ENCODE assay signal across 29 cellular contexts in genomic region chr1:211495584-211495983, GRCh38. TPM values are rescaled to one million over a fixed set of nuclear protein-coding genes. Genes with fewer than 3 reads are reported as not detected.
"Had no signal": no experiment of that assay in that cellular context is flagged by ENCODE, and none has a peak within 500 bp of the region (broad histone marks: within the 10 kb centered on the region; RNA-seq: fewer than 3 reads in every experiment).

No MANE protein-coding gene starts in this region.

- H2AFZ ChIP-seq: parathyroid adenoma had no signal

- H3K79me2 ChIP-seq: parathyroid adenoma had no signal

- DNase-seq: activated CD4-positive, alpha-beta T cell treated with anti-CD3 and anti-CD28 coated beads for 4 hours; activated CD4-positive, alpha-beta T cell treated with anti-CD3 and anti-CD28 coated beads, Interleukin-2, amount 50 U/mL, for 48 hours; activated CD4-positive, CD25-positive, alpha-beta regulatory T cell; activated CD8-positive, alpha-beta memory T cell treated with anti-CD3 and anti-CD28 coated beads, Interleukin-2, amount 50 U/mL, for 48 hours; activated naive CD4-positive, alpha-beta T cell; activated naive CD8-positive, alpha-beta T cell treated with anti-CD3 and anti-CD28 coated beads for 36 hours; activated T-cell treated with anti-CD3 and anti-CD28 coated beads, Interleukin-2, amount 50 U/mL, for 4 hours; dorsolateral prefrontal cortex; effector memory CD8-positive, alpha-beta T cell; esophagus squamous epithelium; head of caudate nucleus; hypothalamus; mesenchymal stem cell; nephron progenitor cell; nucleus accumbens; right lobe of liver; stimulated activated CD4-positive, alpha-beta T cell treated with anti-CD3 and anti-CD28 coated beads, Interleukin-2, amount 100 ng/mL, for 48 hours; stimulated activated CD8-positive, alpha-beta memory T cell treated with anti-CD3 and anti-CD28 coated beads, Interleukin-4, amount 100 ng/mL, for 48 hours; stimulated activated naive B cell treated with anti-CD40 and anti-IgM and Interleukin-4, amounts not matched to agents 10 μg/mL and 1 μg/mL and 100 μg/mL, for 72 hours; T1000; trophoblast cell had no signal

- H3K9me3 ChIP-seq: esophagus squamous epithelium, gastroesophageal sphincter, right lobe of liver had no signal

- H3K4me2 ChIP-seq: smooth muscle cell had no signal

- H3K4me3 ChIP-seq: dorsolateral prefrontal cortex, esophagus squamous epithelium, gastroesophageal sphincter, right lobe of liver, smooth muscle cell had no signal

- H3K4me1 ChIP-seq: esophagus squamous epithelium, gastroesophageal sphincter, parathyroid adenoma had no signal

- H3K27me3 ChIP-seq: right lobe of liver had no signal

- H3K36me3 ChIP-seq: esophagus squamous epithelium, gastroesophageal sphincter, right lobe of liver had no signal

- ATAC-seq: activated T-cell treated with anti-CD3 and anti-CD28 coated beads, Interleukin-2, amount 50 U/mL, for 4 hours; effector memory CD8-positive, alpha-beta T cell; gastroesophageal sphincter; right lobe of liver; stimulated activated naive B cell treated with anti-CD40 and anti-IgM and Interleukin-4, amounts not matched to agents 10 μg/mL and 1 μg/mL and 100 μg/mL, for 72 hours had no signal

- H3K9ac ChIP-seq: parathyroid adenoma had no signal

- H3K27ac ChIP-seq: dorsolateral prefrontal cortex, esophagus squamous epithelium, gastroesophageal sphincter, parathyroid adenoma, right lobe of liver had no signal

RNA-seq across cellular contexts. Expression of gene RD3, which starts 3.6 kb away (rescaled TPM):
- total RNA-seq: activated CD8-positive, alpha-beta memory T cell treated with anti-CD3 and anti-CD28 coated beads for 36 hours; activated naive CD8-positive, alpha-beta T cell treated with anti-CD3 and anti-CD28 coated beads for 36 hours; activated T-cell treated with anti-CD3 and anti-CD28 coated beads, Interleukin-2, amount 50 U/mL, for 4 hours; activated T-helper 2 cell treated with anti-CD3 and anti-CD28 coated beads, Interferon-gamma antibody, Interleukin-2, Interleukin-4, amounts not matched to agents 10 μg/mL and 5 μg/mL and 100 μg/mL, durations not matched to agents 14 hours and 24 hours and 36 hours; astrocyte; endothelial cell of umbilical vein; right lobe of liver; smooth muscle cell; temporal lobe had no signal
- polyA plus RNA-seq: endothelial cell of umbilical vein, smooth muscle cell had no signal
